ENCODE assay signal across 1 cellular context in the genomic region with DNA sequence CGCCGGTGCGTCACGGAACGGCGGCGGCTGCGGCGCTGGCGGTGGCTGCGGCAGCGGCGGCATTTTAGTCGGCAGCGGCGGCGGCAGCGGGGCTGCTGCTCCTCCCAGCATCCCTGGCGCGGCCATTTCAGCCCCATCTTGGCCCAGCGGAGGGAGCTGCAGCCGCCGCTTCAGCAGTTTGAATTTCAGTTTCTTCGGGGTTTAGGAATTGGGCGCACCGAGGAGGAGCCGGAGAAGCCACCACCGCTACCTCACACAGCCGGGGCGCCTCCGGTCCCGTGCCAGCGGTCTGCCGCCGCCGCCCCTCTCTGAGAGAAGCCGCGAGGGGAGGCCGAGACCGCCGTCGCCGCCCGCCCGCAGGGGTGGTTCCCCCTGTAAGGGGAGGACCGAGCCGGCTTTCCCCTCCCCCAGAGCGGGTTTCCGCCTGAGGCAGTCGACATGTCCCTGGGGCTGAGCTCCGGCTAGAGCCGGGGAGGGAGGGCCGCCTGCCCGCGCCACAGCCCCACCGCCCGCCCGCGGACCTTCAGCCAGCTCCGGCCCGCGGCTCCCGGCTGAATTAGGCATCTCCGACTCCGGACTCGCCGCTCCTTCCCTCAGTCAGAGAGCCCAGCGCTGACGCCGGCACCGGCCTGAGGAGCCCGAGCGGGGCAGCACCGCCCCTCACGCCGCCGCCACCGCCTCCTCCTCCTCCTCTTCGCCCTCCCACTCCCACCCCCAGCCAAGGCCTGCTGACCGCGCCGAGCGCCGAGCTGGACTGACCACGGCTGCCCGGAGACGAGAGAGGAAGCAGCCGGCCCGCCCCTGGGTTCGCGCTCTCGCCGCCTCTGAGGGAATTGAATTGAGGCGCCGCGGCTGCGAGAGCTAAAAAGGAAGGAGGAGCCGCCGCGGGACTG.
TF ChIP-seq lines count a peak whose summit lies in the region.

A gene (plus strand): TSS at position 67 of the 893 bp plus-strand sequence. CDS start 1,053 bp downstream, outside the sequence.

TF ChIP-seq in HepG2, 621 proteins besides CTCF, POLR2A, EP300 and RAD21 (continued from another document and continues in another):
- TF ChIP-seq, protein P1, sequence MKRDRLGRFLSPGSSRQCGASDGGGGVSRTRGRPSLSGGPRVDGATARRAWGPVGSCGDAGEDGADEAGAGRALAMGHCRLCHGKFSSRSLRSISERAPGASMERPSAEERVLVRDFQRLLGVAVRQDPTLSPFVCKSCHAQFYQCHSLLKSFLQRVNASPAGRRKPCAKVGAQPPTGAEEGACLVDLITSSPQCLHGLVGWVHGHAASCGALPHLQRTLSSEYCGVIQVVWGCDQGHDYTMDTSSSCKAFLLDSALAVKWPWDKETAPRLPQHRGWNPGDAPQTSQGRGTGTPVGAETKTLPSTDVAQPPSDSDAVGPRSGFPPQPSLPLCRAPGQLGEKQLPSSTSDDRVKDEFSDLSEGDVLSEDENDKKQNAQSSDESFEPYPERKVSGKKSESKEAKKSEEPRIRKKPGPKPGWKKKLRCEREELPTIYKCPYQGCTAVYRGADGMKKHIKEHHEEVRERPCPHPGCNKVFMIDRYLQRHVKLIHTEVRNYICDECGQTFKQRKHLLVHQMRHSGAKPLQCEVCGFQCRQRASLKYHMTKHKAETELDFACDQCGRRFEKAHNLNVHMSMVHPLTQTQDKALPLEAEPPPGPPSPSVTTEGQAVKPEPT (CRISPR knock-in tag; IDR thresholded peaks at IDR 0.05; ENCODE audit: low read depth): peak; percentile 40; the same call in 1 of the 2 replicates
- TF ChIP-seq ZNF850 (CRISPR knock-in tag; conservative IDR thresholded peaks at IDR 0.05) (no peak), ZNF224 (CRISPR knock-in tag; IDR thresholded peaks at IDR 0.05) (0 out of 2 replicates have a peak, but pooled peaks have one; percentile 66), HNRNPLL (IDR thresholded peaks at IDR 0.05; ENCODE audit: low read depth, low read length, poor library complexity, severe bottlenecking) (peak; percentile 100), HDAC2 (CRISPR knock-in tag; IDR thresholded peaks at IDR 0.05) (peak; percentile 41; the same call in 1 of the 2 replicates), GATA4 (IDR thresholded peaks at IDR 0.05; ENCODE audit: borderline replicate concordance, low read depth) (peak; percentile 81; the same call in 1 of the 2 replicates), NRL (CRISPR knock-in tag; IDR thresholded peaks at IDR 0.05; ENCODE audit: borderline replicate concordance) (peak; percentile 76; the same call in 1 of the 2 replicates), EEA1 (CRISPR knock-in tag; IDR thresholded peaks at IDR 0.05; ENCODE audit: borderline replicate concordance) (peak; percentile 34; the same call in 1 of the 2 replicates), ZNF234 (CRISPR knock-in tag; conservative IDR thresholded peaks at IDR 0.05) (0 out of 2 replicates have a peak, but pooled peaks have one; percentile 74), TOPORS (CRISPR knock-in tag; IDR thresholded peaks at IDR 0.05) (peak; percentile 35; the same call in 1 of the 2 replicates), PCBP1 (IDR thresholded peaks at IDR 0.05; ENCODE audit: borderline replicate concordance, low read depth, low read length) (no peak), ZNF501 (CRISPR knock-in tag; IDR thresholded peaks at IDR 0.05) (0 out of 2 replicates have a peak, but pooled peaks have one; percentile 42), SIN3A (IDR thresholded peaks at IDR 0.05; ENCODE audit: borderline replicate concordance, low read depth, low read length) (peak; percentile 57; the same call in 1 of the 2 replicates), KMT2A (CRISPR knock-in tag; IDR thresholded peaks at IDR 0.05) (peak; percentile 27; the same call in 1 of the 2 replicates), RXRB (CRISPR knock-in tag; IDR thresholded peaks at IDR 0.05; ENCODE audit: borderline replicate concordance) (no peak; the same call in 1 of the 2 replicates), ZNF616 (CRISPR knock-in tag; IDR thresholded peaks at IDR 0.05; ENCODE audit: low read depth) (no peak; the same call in 1 of the 2 replicates), ZNF891 (CRISPR knock-in tag; IDR thresholded peaks at IDR 0.05) (peak; percentile 66; the same call in 1 of the 2 replicates)
- TF ChIP-seq, protein P2, sequence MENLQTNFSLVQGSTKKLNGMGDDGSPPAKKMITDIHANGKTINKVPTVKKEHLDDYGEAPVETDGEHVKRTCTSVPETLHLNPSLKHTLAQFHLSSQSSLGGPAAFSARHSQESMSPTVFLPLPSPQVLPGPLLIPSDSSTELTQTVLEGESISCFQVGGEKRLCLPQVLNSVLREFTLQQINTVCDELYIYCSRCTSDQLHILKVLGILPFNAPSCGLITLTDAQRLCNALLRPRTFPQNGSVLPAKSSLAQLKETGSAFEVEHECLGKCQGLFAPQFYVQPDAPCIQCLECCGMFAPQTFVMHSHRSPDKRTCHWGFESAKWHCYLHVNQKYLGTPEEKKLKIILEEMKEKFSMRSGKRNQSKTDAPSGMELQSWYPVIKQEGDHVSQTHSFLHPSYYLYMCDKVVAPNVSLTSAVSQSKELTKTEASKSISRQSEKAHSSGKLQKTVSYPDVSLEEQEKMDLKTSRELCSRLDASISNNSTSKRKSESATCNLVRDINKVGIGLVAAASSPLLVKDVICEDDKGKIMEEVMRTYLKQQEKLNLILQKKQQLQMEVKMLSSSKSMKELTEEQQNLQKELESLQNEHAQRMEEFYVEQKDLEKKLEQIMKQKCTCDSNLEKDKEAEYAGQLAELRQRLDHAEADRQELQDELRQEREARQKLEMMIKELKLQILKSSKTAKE (CRISPR knock-in tag; IDR thresholded peaks at IDR 0.05; ENCODE audit: borderline replicate concordance): peak; percentile 72
- TF ChIP-seq, protein P3, sequence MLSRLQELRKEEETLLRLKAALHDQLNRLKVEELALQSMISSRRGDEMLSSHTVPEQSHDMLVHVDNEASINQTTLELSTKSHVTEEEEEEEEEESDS (CRISPR knock-in tag; IDR thresholded peaks at IDR 0.05; ENCODE audit: borderline replicate concordance): no peak
- TF ChIP-seq, protein P4, sequence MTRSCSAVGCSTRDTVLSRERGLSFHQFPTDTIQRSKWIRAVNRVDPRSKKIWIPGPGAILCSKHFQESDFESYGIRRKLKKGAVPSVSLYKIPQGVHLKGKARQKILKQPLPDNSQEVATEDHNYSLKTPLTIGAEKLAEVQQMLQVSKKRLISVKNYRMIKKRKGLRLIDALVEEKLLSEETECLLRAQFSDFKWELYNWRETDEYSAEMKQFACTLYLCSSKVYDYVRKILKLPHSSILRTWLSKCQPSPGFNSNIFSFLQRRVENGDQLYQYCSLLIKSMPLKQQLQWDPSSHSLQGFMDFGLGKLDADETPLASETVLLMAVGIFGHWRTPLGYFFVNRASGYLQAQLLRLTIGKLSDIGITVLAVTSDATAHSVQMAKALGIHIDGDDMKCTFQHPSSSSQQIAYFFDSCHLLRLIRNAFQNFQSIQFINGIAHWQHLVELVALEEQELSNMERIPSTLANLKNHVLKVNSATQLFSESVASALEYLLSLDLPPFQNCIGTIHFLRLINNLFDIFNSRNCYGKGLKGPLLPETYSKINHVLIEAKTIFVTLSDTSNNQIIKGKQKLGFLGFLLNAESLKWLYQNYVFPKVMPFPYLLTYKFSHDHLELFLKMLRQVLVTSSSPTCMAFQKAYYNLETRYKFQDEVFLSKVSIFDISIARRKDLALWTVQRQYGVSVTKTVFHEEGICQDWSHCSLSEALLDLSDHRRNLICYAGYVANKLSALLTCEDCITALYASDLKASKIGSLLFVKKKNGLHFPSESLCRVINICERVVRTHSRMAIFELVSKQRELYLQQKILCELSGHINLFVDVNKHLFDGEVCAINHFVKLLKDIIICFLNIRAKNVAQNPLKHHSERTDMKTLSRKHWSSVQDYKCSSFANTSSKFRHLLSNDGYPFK (CRISPR knock-in tag; IDR thresholded peaks at IDR 0.05; ENCODE audit: borderline replicate concordance): peak; percentile 42
- TF ChIP-seq, protein P5, sequence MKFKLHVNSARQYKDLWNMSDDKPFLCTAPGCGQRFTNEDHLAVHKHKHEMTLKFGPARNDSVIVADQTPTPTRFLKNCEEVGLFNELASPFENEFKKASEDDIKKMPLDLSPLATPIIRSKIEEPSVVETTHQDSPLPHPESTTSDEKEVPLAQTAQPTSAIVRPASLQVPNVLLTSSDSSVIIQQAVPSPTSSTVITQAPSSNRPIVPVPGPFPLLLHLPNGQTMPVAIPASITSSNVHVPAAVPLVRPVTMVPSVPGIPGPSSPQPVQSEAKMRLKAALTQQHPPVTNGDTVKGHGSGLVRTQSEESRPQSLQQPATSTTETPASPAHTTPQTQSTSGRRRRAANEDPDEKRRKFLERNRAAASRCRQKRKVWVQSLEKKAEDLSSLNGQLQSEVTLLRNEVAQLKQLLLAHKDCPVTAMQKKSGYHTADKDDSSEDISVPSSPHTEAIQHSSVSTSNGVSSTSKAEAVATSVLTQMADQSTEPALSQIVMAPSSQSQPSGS (CRISPR knock-in tag; IDR thresholded peaks at IDR 0.05): peak; percentile 58; the same call in 1 of the 2 replicates
- TF ChIP-seq, protein P6, sequence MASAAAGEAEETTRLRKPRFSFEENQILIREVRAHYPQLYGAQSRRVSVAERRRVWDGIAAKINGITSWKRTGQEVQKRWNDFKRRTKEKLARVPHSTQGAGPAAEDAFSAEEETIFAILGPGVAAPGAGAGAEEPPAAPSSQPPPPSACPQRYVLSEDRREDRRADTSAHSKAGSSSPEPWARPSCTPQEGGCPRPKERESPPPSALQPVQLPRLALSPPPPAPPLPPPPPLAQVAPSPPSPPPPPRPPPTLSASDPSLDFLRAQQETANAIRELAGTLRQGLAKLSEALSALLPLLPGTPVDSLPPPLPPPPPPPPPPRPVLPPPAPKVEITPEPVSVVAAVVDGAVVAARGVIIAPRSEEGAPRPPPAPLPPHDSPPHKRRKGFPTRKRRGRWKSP (CRISPR knock-in tag; IDR thresholded peaks at IDR 0.05): 0 out of 2 replicates have a peak, but pooled peaks have one; percentile 61
- TF ChIP-seq, protein P7, sequence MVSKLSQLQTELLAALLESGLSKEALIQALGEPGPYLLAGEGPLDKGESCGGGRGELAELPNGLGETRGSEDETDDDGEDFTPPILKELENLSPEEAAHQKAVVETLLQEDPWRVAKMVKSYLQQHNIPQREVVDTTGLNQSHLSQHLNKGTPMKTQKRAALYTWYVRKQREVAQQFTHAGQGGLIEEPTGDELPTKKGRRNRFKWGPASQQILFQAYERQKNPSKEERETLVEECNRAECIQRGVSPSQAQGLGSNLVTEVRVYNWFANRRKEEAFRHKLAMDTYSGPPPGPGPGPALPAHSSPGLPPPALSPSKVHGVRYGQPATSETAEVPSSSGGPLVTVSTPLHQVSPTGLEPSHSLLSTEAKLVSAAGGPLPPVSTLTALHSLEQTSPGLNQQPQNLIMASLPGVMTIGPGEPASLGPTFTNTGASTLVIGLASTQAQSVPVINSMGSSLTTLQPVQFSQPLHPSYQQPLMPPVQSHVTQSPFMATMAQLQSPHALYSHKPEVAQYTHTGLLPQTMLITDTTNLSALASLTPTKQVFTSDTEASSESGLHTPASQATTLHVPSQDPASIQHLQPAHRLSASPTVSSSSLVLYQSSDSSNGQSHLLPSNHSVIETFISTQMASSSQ (IDR thresholded peaks at IDR 0.05; ENCODE audit: low read depth): no peak
- TF ChIP-seq, protein P7 (CRISPR knock-in tag; IDR thresholded peaks at IDR 0.05; ENCODE audit: borderline replicate concordance): peak; percentile 12; the same call in 1 of the 2 replicates
- TF ChIP-seq, protein P8, sequence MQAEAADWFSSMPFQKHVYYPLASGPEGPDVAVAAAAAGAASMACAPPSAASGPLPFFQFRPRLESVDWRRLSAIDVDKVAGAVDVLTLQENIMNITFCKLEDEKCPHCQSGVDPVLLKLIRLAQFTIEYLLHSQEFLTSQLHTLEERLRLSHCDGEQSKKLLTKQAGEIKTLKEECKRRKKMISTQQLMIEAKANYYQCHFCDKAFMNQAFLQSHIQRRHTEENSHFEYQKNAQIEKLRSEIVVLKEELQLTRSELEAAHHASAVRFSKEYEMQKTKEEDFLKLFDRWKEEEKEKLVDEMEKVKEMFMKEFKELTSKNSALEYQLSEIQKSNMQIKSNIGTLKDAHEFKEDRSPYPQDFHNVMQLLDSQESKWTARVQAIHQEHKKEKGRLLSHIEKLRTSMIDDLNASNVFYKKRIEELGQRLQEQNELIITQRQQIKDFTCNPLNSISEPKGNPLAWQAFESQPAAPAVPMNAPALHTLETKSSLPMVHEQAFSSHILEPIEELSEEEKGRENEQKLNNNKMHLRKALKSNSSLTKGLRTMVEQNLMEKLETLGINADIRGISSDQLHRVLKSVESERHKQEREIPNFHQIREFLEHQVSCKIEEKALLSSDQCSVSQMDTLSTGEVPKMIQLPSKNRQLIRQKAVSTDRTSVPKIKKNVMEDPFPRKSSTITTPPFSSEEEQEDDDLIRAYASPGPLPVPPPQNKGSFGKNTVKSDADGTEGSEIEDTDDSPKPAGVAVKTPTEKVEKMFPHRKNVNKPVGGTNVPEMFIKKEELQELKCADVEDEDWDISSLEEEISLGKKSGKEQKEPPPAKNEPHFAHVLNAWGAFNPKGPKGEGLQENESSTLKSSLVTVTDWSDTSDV (CRISPR knock-in tag; IDR thresholded peaks at IDR 0.05): no peak
- TF ChIP-seq, protein P9, sequence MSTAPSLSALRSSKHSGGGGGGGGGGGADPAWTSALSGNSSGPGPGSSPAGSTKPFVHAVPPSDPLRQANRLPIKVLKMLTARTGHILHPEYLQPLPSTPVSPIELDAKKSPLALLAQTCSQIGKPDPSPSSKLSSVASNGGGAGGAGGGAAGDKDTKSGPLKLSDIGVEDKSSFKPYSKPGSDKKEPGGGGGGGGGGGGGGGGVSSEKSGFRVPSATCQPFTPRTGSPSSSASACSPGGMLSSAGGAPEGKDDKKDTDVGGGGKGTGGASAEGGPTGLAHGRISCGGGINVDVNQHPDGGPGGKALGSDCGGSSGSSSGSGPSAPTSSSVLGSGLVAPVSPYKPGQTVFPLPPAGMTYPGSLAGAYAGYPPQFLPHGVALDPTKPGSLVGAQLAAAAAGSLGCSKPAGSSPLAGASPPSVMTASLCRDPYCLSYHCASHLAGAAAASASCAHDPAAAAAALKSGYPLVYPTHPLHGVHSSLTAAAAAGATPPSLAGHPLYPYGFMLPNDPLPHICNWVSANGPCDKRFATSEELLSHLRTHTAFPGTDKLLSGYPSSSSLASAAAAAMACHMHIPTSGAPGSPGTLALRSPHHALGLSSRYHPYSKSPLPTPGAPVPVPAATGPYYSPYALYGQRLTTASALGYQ (CRISPR knock-in tag; IDR thresholded peaks at IDR 0.05): peak; percentile 40; the same call in 1 of the 2 replicates
- TF ChIP-seq, protein P10, sequence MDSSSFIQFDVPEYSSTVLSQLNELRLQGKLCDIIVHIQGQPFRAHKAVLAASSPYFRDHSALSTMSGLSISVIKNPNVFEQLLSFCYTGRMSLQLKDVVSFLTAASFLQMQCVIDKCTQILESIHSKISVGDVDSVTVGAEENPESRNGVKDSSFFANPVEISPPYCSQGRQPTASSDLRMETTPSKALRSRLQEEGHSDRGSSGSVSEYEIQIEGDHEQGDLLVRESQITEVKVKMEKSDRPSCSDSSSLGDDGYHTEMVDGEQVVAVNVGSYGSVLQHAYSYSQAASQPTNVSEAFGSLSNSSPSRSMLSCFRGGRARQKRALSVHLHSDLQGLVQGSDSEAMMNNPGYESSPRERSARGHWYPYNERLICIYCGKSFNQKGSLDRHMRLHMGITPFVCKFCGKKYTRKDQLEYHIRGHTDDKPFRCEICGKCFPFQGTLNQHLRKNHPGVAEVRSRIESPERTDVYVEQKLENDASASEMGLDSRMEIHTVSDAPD (CRISPR knock-in tag; IDR thresholded peaks at IDR 0.05): 0 out of 2 replicates have a peak, but pooled peaks have one; percentile 70
